Comparison of ENCODE assay signal across 8 cellular contexts in the genomic region with DNA sequence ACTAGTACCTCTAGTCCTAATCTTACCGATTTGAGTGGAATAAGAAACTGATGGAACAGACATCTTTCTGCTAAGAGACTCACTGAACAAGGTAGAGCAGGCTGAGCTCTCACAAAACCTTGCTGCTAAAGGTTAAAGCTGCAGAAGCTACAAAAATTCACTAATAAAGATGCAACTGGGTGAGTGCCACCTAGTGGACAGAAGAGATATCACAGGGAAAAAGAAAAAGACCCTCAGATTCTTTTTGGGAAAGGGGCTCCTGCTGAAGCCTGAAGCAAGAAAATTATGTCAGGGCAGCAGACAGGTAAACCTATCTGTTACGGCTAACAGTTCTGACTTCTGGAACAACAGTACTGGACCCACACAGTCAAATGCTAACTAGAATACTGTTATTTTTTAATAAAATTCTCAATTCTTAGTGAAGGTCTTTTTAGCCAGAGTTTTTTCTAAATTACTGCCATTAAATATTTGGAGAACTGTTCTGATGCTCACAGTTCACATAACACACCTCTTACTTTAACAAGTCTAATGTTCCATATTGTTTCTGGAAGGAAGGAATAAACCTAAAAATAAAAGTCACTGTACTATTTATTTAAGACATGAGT. TPM values are rescaled to one million over a fixed set of nuclear protein-coding genes. Genes with fewer than 3 reads are reported as not detected.
DNase-seq lines count a peak whose midpoint lies in the region; ATAC-seq, FAIRE-seq and TF ChIP-seq lines count a peak whose summit lies in the region.

No MANE protein-coding gene starts in this region.

- no peak overlapping the region for H2AFZ ChIP-seq in IMR-90 (replicated peaks; ENCODE audit: low read length, poor library complexity)

- H2BK120ac ChIP-seq in IMR-90 (ENCODE audit: low read depth, low read length): no peak overlapping the region

- H3K4me2 ChIP-seq in IMR-90 (ENCODE audit: low read depth, low read length): no peak overlapping the region

- H3K4ac ChIP-seq in IMR-90 (ENCODE audit: low read depth, low read length): no peak overlapping the region

- in situ Hi-C loops in IMR-90 (cut with MboI; ENCODE audit: low sequenced_read_pairs): loop anchor here (10.0 kb wide), 1 partner anchor 333 kb away; no protein-coding TSS in a partner anchor

- H3K23ac ChIP-seq in IMR-90 (ENCODE audit: low read depth, low read length): no peak overlapping the region

- H2AK9ac ChIP-seq in IMR-90 (replicated peaks; ENCODE audit: low read depth, low read length, poor library complexity): no peak overlapping the region

- intact Hi-C loops in IMR-90 (cut with micrococcal nuclease) (no loop called here), MCF 10A (cut with micrococcal nuclease) (no loop called here), mucosa of descending colon (cut with DNase I, micrococcal nuclease) (loop anchor here in 1 of 2 donors (10.0 kb wide), 1 partner anchor 243 kb away; a partner anchor contains a TSS), left cardiac atrium (cut with DNase I) (loop anchor here in 1 of 2 donors (10.0 kb wide), 1 partner anchor 233 kb away; a partner anchor contains a TSS)

- H2AK5ac ChIP-seq in IMR-90 (ENCODE audit: low read depth, low read length): no peak overlapping the region

- DNase-seq in D721Med (ENCODE audit: insufficient read length, low spot score) (no peak), IMR-90 (peak; percentile 17), MCF 10A (ENCODE audit: unreplicated experiment) (peak; percentile 25), mucosa of descending colon (no peak), T-helper 9 cell (no peak), left cardiac atrium (no peak)
- no peak for DNase-seq in stimulated activated CD4-positive, alpha-beta T cell treated with anti-CD3 and anti-CD28 coated beads, Interleukin-15, amount 100 ng/mL, for 24 hours

- FAIRE-seq in D721Med (lab: Jason Lieb, UNC): peak; percentile 53

- H3K79me1 ChIP-seq in IMR-90 (ENCODE audit: low read depth in 1 of 2, low read length in 2 of 2): no peaks in the 10 kb centered on the region

- H3K27me3 Mint-ChIP-seq in MCF 10A (ENCODE audit: insufficient read depth, unreplicated experiment): no peaks in the 10 kb centered on the region

- no peaks in the 10 kb centered on the region for H3K9me3 Mint-ChIP-seq in MCF 10A (ENCODE audit: unreplicated experiment)

- H3K4me1 ChIP-seq in IMR-90 (ENCODE audit: control insufficient read depth, insufficient read depth, low read length): no peaks in the 10 kb centered on the region
- no peaks in the 10 kb centered on the region for H3K4me1 ChIP-seq in mucosa of descending colon (ENCODE audit: low read depth)

- H4K20me1 ChIP-seq in IMR-90 (ENCODE audit: insufficient read depth, low read length): no peaks in the 10 kb centered on the region

- H3K14ac ChIP-seq in IMR-90 (replicated peaks; ENCODE audit: low read depth, low read length): no peak overlapping the region

- BruUV-seq in IMR-90 (replicated peaks; lab: Mats Ljungman, UMichigan): no TSS peak
- BruUV-seq in MCF 10A (replicated peaks; lab: Mats Ljungman, UMichigan): no TSS peak

- dilution Hi-C loops in IMR-90 (cut with HindIII; ENCODE audit: low sequenced_read_pairs, unreplicated experiment): no loop called here

- H3K36me3 Mint-ChIP-seq in MCF 10A (ENCODE audit: insufficient read depth, unreplicated experiment): peaks cover 74% of the 10 kb centered on the region

- POLR2A ChIA-PET in IMR-90 (lab: Charles Lee; ENCODE audit: unreplicated experiment) (interaction anchor here (0.6 kb wide), 2 partner anchors 50 to 243 kb away, joined by 3 read pairs; no protein-coding TSS in a partner anchor), MCF 10A (lab: Yijun Ruan, JAX) (interaction anchor here (0.6 to 1.8 kb wide), 13 partner anchors 10 to 380 kb away, joined by 3 to 15 read pairs (median 3); a partner anchor contains a TSS)

- no peak overlapping the region for H3K18ac ChIP-seq in IMR-90 (ENCODE audit: low read depth, low read length)

- no CpG with 5 or more reads among the region's 2 CpGs for WGBS in IMR-90 (ENCODE audit: extremely low coverage in 2 of 2, insufficient read length in 1 of 2), 2 experiments

- peak overlapping the region; percentile 11 for H3K27ac Mint-ChIP-seq in MCF 10A (ENCODE audit: low read depth, unreplicated experiment)

- no peaks in the 10 kb centered on the region for H3K9me1 ChIP-seq in IMR-90 (ENCODE audit: insufficient read depth, low read length)

- H3K4me1 Mint-ChIP-seq in MCF 10A (ENCODE audit: insufficient read depth, unreplicated experiment): peaks cover 12% of the 10 kb centered on the region

- no peak overlapping the region for H3K56ac ChIP-seq in IMR-90 (ENCODE audit: extremely low read depth, insufficient read depth, low read length)

- H3K36me3 ChIP-seq in IMR-90 (ENCODE audit: control insufficient read depth, insufficient read depth, low read length): peaks cover 3% of the 10 kb centered on the region
- no peaks in the 10 kb centered on the region for H3K36me3 ChIP-seq in mucosa of descending colon (ENCODE audit: low read depth)

- CTCF ChIA-PET in IMR-90 (lab: Yijun Ruan, JAX) (interaction anchor here (0.6 to 1.8 kb wide), 16 partner anchors 8 to 247 kb away, joined by 3 to 15 read pairs (median 3); a partner anchor contains a TSS), MCF 10A (lab: Yijun Ruan, JAX) (interaction anchor here (0.6 to 4.8 kb wide), 74 partner anchors 10 to 978 kb away, joined by 3 to 49 read pairs (median 4); a partner anchor contains a TSS)

- H3K4me3 ChIP-seq in IMR-90 (ENCODE audit: insufficient read depth, low read depth, low read length) (no peak overlapping the region), mucosa of descending colon (no peak overlapping the region)

- H4K5ac ChIP-seq in IMR-90 (ENCODE audit: low read depth, low read length): no peak overlapping the region; the same call in 1 of the 2 replicates

- peak; percentile 76 for TF ChIP-seq CTCF in D721Med (IDR thresholded peaks at IDR 0.05; ENCODE audit: insufficient read depth, missing control alignments)
- TF ChIP-seq CTCF in IMR-90 (conservative IDR thresholded peaks at IDR 0.05; ENCODE audit: low read depth, low read length): peak; percentile 67
- TF ChIP-seq CTCF in MCF 10A (IDR thresholded peaks at IDR 0.05; ENCODE audit: unreplicated experiment): peak; percentile 93
- peak; percentile 67 for TF ChIP-seq CTCF in mucosa of descending colon (IDR thresholded peaks at IDR 0.05)

- ATAC-seq in IMR-90 (ENCODE audit: low read depth) (no peak), mucosa of descending colon (no peak), left cardiac atrium (no peak), GM19395 (IDR thresholded peaks at IDR 0.05; ENCODE audit: unreplicated experiment) (no peak)

- H3K4me3 Mint-ChIP-seq in MCF 10A (ENCODE audit: unreplicated experiment): no peak overlapping the region

- H2BK5ac ChIP-seq in IMR-90 (ENCODE audit: low read depth, low read length, poor library complexity, severe bottlenecking): no peak overlapping the region

- no peak for TF ChIP-seq POLR2A in IMR-90 (IDR thresholded peaks at IDR 0.05; ENCODE audit: low read depth, low read length)

- H4K91ac ChIP-seq in IMR-90 (ENCODE audit: insufficient read depth, low read depth, low read length): no peak overlapping the region

- no peak overlapping the region for H3K27ac ChIP-seq in IMR-90 (ENCODE audit: insufficient read depth, low read length)

- 0 out of 2 replicates have a peak, but pooled peaks have one; percentile 13 for TF ChIP-seq RAD21 in IMR-90 (IDR thresholded peaks at IDR 0.05; ENCODE audit: low read length)

- no peak overlapping the region for H2BK20ac ChIP-seq in IMR-90 (ENCODE audit: low read depth, low read length)

- no peak overlapping the region for H2BK15ac ChIP-seq in IMR-90 (ENCODE audit: low read depth, low read length)

- H3K9ac ChIP-seq in IMR-90 (ENCODE audit: low read depth, low read length): no peak overlapping the region

- H3K9me3 ChIP-seq in IMR-90 (ENCODE audit: control insufficient read depth, insufficient read depth, low read length): no peaks in the 10 kb centered on the region
- no peaks in the 10 kb centered on the region for H3K9me3 ChIP-seq in mucosa of descending colon

- H3K27me3 ChIP-seq in IMR-90 (ENCODE audit: control insufficient read depth, insufficient read depth, low read length): no peaks in the 10 kb centered on the region

- no peak overlapping the region for H4K8ac ChIP-seq in IMR-90 (ENCODE audit: low read depth in 2 of 2, low read length in 2 of 2)

TF ChIP-seq in IMR-90, 13 proteins besides CTCF, POLR2A, EP300 and RAD21:
- TF ChIP-seq SMC3 (IDR thresholded peaks at IDR 0.05; ENCODE audit: low read depth, low read length) (0 out of 2 replicates have a peak, but pooled peaks have one; percentile 28), BHLHE40 (IDR thresholded peaks at IDR 0.05; ENCODE audit: low read depth, low read length) (no peak)
TF ChIP-seq in IMR-90: peak in this region for 1.

RNA-seq across cellular contexts. Expression of a gene that starts 51.2 kb away (rescaled TPM):
- 12.0 and 15.8 TPM in 2 replicates for total RNA-seq in IMR-90 (2012; rRNA removed)
- polyA plus RNA-seq in IMR-90 (2012; rRNA removed): 30.7 and 37.4 TPM in 2 replicates
- polyA plus RNA-seq in IMR-90 (2012; cell fraction: cytosol; rRNA removed): 16.8 and 22.1 TPM in 2 replicates
- polyA plus RNA-seq in IMR-90 (2012; cell fraction: nucleus; rRNA removed; ENCODE audit: low replicate concordance): 53.9 and 92.2 TPM in 2 replicates
- 203 and 228 TPM in 2 replicates for total RNA-seq in MCF 10A (2022)
- total RNA-seq in mucosa of descending colon: 10 to 100 TPM; 53.3 to 87.7 (median 82.7) TPM
- 10 to 100 TPM; 25.9 to 39.4 TPM for total RNA-seq in left cardiac atrium

Comparison
In these comparisons a context has a peak if more than half of its experiments do, and no peak if none do; other contexts are left out.
1. DNase-seq: peak in IMR-90 (single experiment) and MCF 10A (single experiment); none in D721Med (single experiment), mucosa of descending colon (0 of 3), T-helper 9 cell (single experiment), stimulated activated CD4-positive, alpha-beta T cell treated with anti-CD3 and anti-CD28 coated beads, Interleukin-15, amount 100 ng/mL, for 24 hours (single experiment) and left cardiac atrium (single experiment).
2. Peak in every context shown above with its lines, with median percentiles within 50 percentile points of each other: CTCF ChIP-seq.